9 cellular contexts compared by ENCODE assay signal in the genomic region with DNA sequence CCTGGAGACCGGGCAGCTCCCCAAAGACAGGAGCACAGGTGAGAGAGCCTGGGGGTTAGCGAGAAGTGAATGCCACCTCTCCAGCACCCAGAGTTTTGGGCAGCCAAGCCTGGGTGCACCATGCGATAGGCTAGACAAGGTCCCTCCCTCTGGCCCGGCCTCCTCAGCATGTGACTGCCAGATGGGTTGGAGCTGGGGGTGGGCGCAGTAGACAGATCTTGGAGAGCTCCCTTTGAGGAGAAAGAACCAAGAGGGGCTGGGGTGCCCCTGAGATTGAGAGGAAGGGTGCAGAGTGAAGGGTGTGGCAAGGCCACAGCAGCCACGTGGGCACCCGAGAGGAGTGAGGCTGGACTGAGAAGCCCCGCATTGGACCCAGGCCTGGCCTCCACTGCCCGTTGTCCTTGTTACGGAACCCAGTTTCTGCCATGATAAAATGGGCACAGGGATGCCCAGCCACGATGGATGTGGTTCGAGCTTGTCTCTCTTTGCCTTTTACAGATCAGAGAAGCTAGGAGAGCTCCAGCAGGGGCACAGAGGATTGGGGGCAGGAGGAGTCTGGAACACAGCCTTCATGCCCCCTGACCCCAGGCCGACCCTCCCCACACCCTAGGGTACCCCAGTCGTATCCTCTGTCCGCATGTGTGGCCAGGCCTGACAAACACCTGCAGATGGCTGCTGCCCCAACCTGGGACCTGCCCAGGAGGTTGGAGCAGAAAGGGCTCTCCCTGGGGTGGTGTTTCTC. TPM values are rescaled to one million over a fixed set of nuclear protein-coding genes. Genes with fewer than 3 reads are reported as not detected.
DNase-seq lines count a peak whose midpoint lies in the region; ATAC-seq, FAIRE-seq and TF ChIP-seq lines count a peak whose summit lies in the region.
"Had no signal": no experiment of that assay in that cellular context is flagged by ENCODE, and none has a peak within 500 bp of the region (broad histone marks: within the 10 kb centered on the region; RNA-seq: fewer than 3 reads in every experiment).

No MANE protein-coding gene starts in this region.

- H3K23ac ChIP-seq in neuronal stem cell (ENCODE audit: low read depth, low read length, poor library complexity), result peak overlapping the region; percentile 85

- peak overlapping the region; percentile 95 for H2BK5ac ChIP-seq in neuronal stem cell (ENCODE audit: low read length)

- no peaks in the 10 kb centered on the region for H3K79me1 ChIP-seq in neuronal stem cell (ENCODE audit: low read depth, low read length)

- H3K27ac ChIP-seq in CD4-positive, alpha-beta T cell (ENCODE audit: low read depth, low read length), result peak overlapping the region; percentile 95
- no peak overlapping the region for H3K27ac ChIP-seq in coronary artery
- H3K27ac ChIP-seq in neuronal stem cell (replicated peaks; ENCODE audit: low read length), result no peak overlapping the region

- peak overlapping the region; percentile 66 for H3K4ac ChIP-seq in neuronal stem cell (ENCODE audit: low read length)

- no peaks in the 10 kb centered on the region for H3K36me3 Mint-ChIP-seq in CD4-positive, alpha-beta T cell (ENCODE audit: low read depth)

- peak overlapping the region; percentile 96 for H3K4me2 ChIP-seq in neuronal stem cell (ENCODE audit: insufficient read depth, low read length, poor library complexity, severe bottlenecking)

- no peak overlapping the region for H4K91ac ChIP-seq in neuronal stem cell (ENCODE audit: low read depth, low read length, poor library complexity)

- no peak overlapping the region for H2AFZ ChIP-seq in neuronal stem cell (ENCODE audit: low read length)

- intact Hi-C loops in CD4-positive, alpha-beta T cell (cut with DNase I, micrococcal nuclease), result loop anchor here in 1 of 2 experiments (10.0 kb wide), 1 partner anchor 662 kb away; a partner anchor contains a TSS

- peak overlapping the region; percentile 99 for H3K27ac Mint-ChIP-seq in CD4-positive, alpha-beta T cell

- H4K8ac ChIP-seq in neuronal stem cell (ENCODE audit: low read depth, low read length), result no peak overlapping the region

- TF ChIP-seq POLR2A in NB4 (IDR thresholded peaks at IDR 0.05; ENCODE audit: extremely low read depth, insufficient read length) (no peak), GM12892 (IDR thresholded peaks at IDR 0.05; ENCODE audit: low read depth, low read length) (no peak)

- no peak for DNase-seq in CD4-positive, alpha-beta T cell
- DNase-seq in NB4 (ENCODE audit: low read depth) (no peak), coronary artery (ENCODE audit: low spot score) (no peak), neuronal stem cell (ENCODE audit: low spot score) (no peak), kidney tubule cell (ENCODE audit: low spot score) (no peak), amniotic stem cell (lab: John Stamatoyannopoulos, UW) (no peak), GM12892 (ENCODE audit: insufficient read length) (no peak), SHP77 treated with DMSO at 0.1 percent for 48 hours (lab: John Stamatoyannopoulos, UW) (no peak)

- peak overlapping the region; percentile 89 for H2AK5ac ChIP-seq in neuronal stem cell (ENCODE audit: low read depth, low read length)

- H3K9ac ChIP-seq in neuronal stem cell (ENCODE audit: low read depth, low read length, poor library complexity), result no peak overlapping the region

- TF ChIP-seq CTCF in CD4-positive, alpha-beta T cell (IDR thresholded peaks at IDR 0.05), result no peak
- TF ChIP-seq CTCF in NB4 (IDR thresholded peaks at IDR 0.05; ENCODE audit: low read depth, low read length), result no peak
- no peak for TF ChIP-seq CTCF in coronary artery (IDR thresholded peaks at IDR 0.05)

- H3K27me3 Mint-ChIP-seq in CD4-positive, alpha-beta T cell, result no peaks in the 10 kb centered on the region

- peak overlapping the region; percentile 64 for H2BK15ac ChIP-seq in neuronal stem cell (ENCODE audit: low read length)

- H3K9me3 ChIP-seq in CD4-positive, alpha-beta T cell (ENCODE audit: control insufficient read depth, low read length), result no peaks in the 10 kb centered on the region
- no peaks in the 10 kb centered on the region for H3K9me3 ChIP-seq in neuronal stem cell (replicated peaks in 1 of 2; ENCODE audit: control insufficient read depth in 2 of 2, insufficient read depth in 1 of 2, low read depth in 1 of 2, low read length in 2 of 2)

- ATAC-seq in CD4-positive, alpha-beta T cell (ENCODE audit: poor library complexity), result no peak

- H3K4me3 ChIP-seq in NB4 (ENCODE audit: low read depth, low read length), result peak overlapping the region; percentile 79
- peak overlapping the region; percentile 93 for H3K4me3 ChIP-seq in coronary artery
- H3K4me3 ChIP-seq in neuronal stem cell (ENCODE audit: low read length in 2 of 2), result peak overlapping the region in 1 of 2 donors; percentile 90

- peaks cover 22 to 34% of the 10 kb centered on the region in 2 donors for H3K4me1 ChIP-seq in neuronal stem cell (ENCODE audit: control insufficient read depth in 2 of 2, insufficient read depth in 1 of 2, low read depth in 1 of 2, low read length in 2 of 2)

- no peak for FAIRE-seq in GM12892 (lab: Jason Lieb, UNC)

- H3K18ac ChIP-seq in neuronal stem cell (ENCODE audit: low read length), result no peak overlapping the region

- H2BK12ac ChIP-seq in neuronal stem cell (ENCODE audit: low read length), result no peak overlapping the region

- CTCF ChIA-PET in CD4-positive, alpha-beta T cell (lab: Charles Lee), result interaction anchor here (0.7 to 1.4 kb wide), 2 partner anchors 15 to 50 kb away, joined by 3 to 4 read pairs; a partner anchor contains a TSS

- no peak overlapping the region for H3K14ac ChIP-seq in neuronal stem cell (ENCODE audit: low read length)

- H3K4me3 Mint-ChIP-seq in CD4-positive, alpha-beta T cell, result peak overlapping the region; percentile 91

- H3K36me3 ChIP-seq in neuronal stem cell (replicated peaks in 1 of 2; ENCODE audit: control insufficient read depth in 2 of 2, insufficient read depth in 2 of 2, low read length in 2 of 2), result peaks cover 4 to 14% of the 10 kb centered on the region in 2 donors

- POLR2A ChIA-PET in CD4-positive, alpha-beta T cell (lab: Charles Lee), result interaction anchor here (0.7 to 4.4 kb wide), 3 partner anchors 15 to 242 kb away, joined by 3 to 30 read pairs (median 3); a partner anchor contains a TSS

- H3K27me3 ChIP-seq in CD4-positive, alpha-beta T cell (ENCODE audit: control insufficient read depth, insufficient read depth, low read length), result no peaks in the 10 kb centered on the region
- H3K27me3 ChIP-seq in neuronal stem cell (ENCODE audit: control insufficient read depth in 3 of 3, insufficient read depth in 3 of 3, low read depth in 1 of 3, low read length in 3 of 3), result no peaks in the 10 kb centered on the region

- H3K9me3 Mint-ChIP-seq in CD4-positive, alpha-beta T cell, result no peaks in the 10 kb centered on the region

- H3K4me1 Mint-ChIP-seq in CD4-positive, alpha-beta T cell (ENCODE audit: low read depth), result peaks cover 53% of the 10 kb centered on the region

- WGBS in neuronal stem cell (ENCODE audit: extremely low coverage in 2 of 2, insufficient read length in 2 of 2, insufficient replicate concordance in 1 of 2), 2 donors, result no CpG with 5 or more reads among the region's 15 CpGs

- H2BK120ac ChIP-seq in neuronal stem cell (ENCODE audit: low read depth, low read length), result peak overlapping the region; percentile 72

RNA-seq across cellular contexts. Expression of a gene that starts 1.3 kb away (rescaled TPM):
- total RNA-seq in CD4-positive, alpha-beta T cell, result 10 to 100 TPM; 14.6 to 17.1 TPM
- polyA plus RNA-seq in neuronal stem cell (2013, experiment 1 of 2), result 30.7 TPM
- 29.9 TPM for polyA plus RNA-seq in neuronal stem cell (2013, experiment 2 of 2)
- polyA plus RNA-seq in GM12892 (2012; ENCODE audit: missing spikeins), result 34.6 TPM

RNA-seq across cellular contexts. Expression of a gene that starts 3.6 kb away (rescaled TPM):
- total RNA-seq in CD4-positive, alpha-beta T cell, result 1 to 10 TPM; 3.0 to 4.6 TPM
- 2.7 TPM for polyA plus RNA-seq in neuronal stem cell (2013, experiment 1 of 2)
- polyA plus RNA-seq in neuronal stem cell (2013, experiment 2 of 2), result 2.7 TPM
- not detected for polyA plus RNA-seq in GM12892 (2012; ENCODE audit: missing spikeins)

RNA-seq across cellular contexts. Expression of a gene that starts 15.3 kb away (rescaled TPM):
- 10 to 100 TPM; 46.4 to 48.5 TPM for total RNA-seq in CD4-positive, alpha-beta T cell
- polyA plus RNA-seq in neuronal stem cell (2013, experiment 1 of 2), result 115 TPM
- polyA plus RNA-seq in neuronal stem cell (2013, experiment 2 of 2), result 112 TPM
- polyA plus RNA-seq in GM12892 (2012; ENCODE audit: missing spikeins), result 32.5 TPM

RNA-seq across cellular contexts. Expression of a gene that starts 28.2 kb away (rescaled TPM):
- not detected for total RNA-seq in CD4-positive, alpha-beta T cell
- polyA plus RNA-seq in neuronal stem cell (2013, experiment 1 of 2), result 0.03 TPM
- polyA plus RNA-seq in neuronal stem cell (2013, experiment 2 of 2), result 0.08 TPM
- polyA plus RNA-seq in GM12892 (2012; ENCODE audit: missing spikeins), result not detected
- total RNA-seq: urinary bladder had no signal
- polyA plus RNA-seq: urinary bladder had no signal

RNA-seq across cellular contexts. Expression of a gene that starts 34.4 kb away (rescaled TPM):
- not detected for total RNA-seq in CD4-positive, alpha-beta T cell
- polyA plus RNA-seq in neuronal stem cell (2013, experiment 1 of 2), result not detected
- polyA plus RNA-seq in neuronal stem cell (2013, experiment 2 of 2), result not detected
- not detected for polyA plus RNA-seq in GM12892 (2012; ENCODE audit: missing spikeins)
- total RNA-seq: urinary bladder had no signal
- polyA plus RNA-seq: urinary bladder had no signal
